14 cellular contexts compared by ENCODE assay signal in the genomic region with DNA sequence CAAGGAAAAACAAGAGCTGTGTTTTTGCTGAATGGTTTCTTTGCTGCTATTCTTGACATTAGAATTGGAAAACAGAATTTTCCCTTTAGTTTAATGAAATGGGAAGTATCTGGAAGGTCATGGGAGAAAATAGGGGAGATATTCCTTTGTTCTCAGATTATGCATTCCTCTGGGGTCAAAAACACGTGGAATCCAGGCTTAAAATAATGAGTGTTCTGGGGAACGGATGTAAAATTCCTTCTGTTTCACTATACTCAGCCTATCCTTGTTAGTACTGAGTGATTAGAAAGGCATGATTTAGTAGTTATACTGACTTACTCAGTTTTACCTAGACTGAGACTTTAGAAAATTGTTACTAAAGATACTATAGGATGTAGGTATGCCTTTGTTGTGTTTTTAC.
"Had no signal": no experiment of that assay in that cellular context is flagged by ENCODE, and none has a peak within 500 bp of the region (broad histone marks: within the 10 kb centered on the region; RNA-seq: fewer than 3 reads in every experiment).

No MANE protein-coding gene starts in this region.

- H3K27ac Mint-ChIP-seq: activated naive CD4-positive, alpha-beta T cell treated with anti-CD3 and anti-CD28 coated beads, Interleukin-2, amount 50 U/mL, for 72 hours; memory B cell; stimulated activated naive CD8-positive, alpha-beta T cell treated with anti-CD3 and anti-CD28 coated beads, Interleukin-15, amount 100 ng/mL, for 72 hours had no signal

- H3K36me3 ChIP-seq: adrenal gland had no signal

- H3K27me3 Mint-ChIP-seq: stimulated activated naive CD8-positive, alpha-beta T cell treated with anti-CD3 and anti-CD28 coated beads, Interleukin-15, amount 100 ng/mL, for 72 hours had no signal

- H3K27me3 ChIP-seq: adrenal gland had no signal

- H3K9me3 ChIP-seq: adrenal gland had no signal

- H3K36me3 Mint-ChIP-seq: activated naive CD4-positive, alpha-beta T cell treated with anti-CD3 and anti-CD28 coated beads, Interleukin-2, amount 50 U/mL, for 72 hours had no signal

- H3K4me1 Mint-ChIP-seq: memory B cell had no signal

- H3K9me3 Mint-ChIP-seq: activated naive CD4-positive, alpha-beta T cell treated with anti-CD3 and anti-CD28 coated beads, Interleukin-2, amount 50 U/mL, for 72 hours; stimulated activated naive CD8-positive, alpha-beta T cell treated with anti-CD3 and anti-CD28 coated beads, Interleukin-15, amount 100 ng/mL, for 72 hours had no signal

- H3K27ac ChIP-seq: adrenal gland, VCaP had no signal

- H3K4me3 Mint-ChIP-seq: memory B cell; stimulated activated naive CD8-positive, alpha-beta T cell treated with anti-CD3 and anti-CD28 coated beads, Interleukin-15, amount 100 ng/mL, for 72 hours had no signal

- H3K4me3 ChIP-seq: adrenal gland, coronary artery had no signal

- H3K4me1 ChIP-seq: adrenal gland had no signal

- DNase-seq: activated CD4-positive, alpha-beta T cell treated with anti-CD3 and anti-CD28 coated beads, Interleukin-2, amount 50 U/mL, for 4 hours; activated gamma-delta T cell treated with Interleukin-2 at 50 U/mL for 16 hours; adrenal gland; caudate nucleus; occipital lobe; retina; stimulated activated CD4-positive, alpha-beta T cell treated with anti-CD3 and anti-CD28 coated beads, Interleukin-2, amount 100 ng/mL, for 24 hours; stimulated activated naive CD8-positive, alpha-beta T cell treated with anti-CD3 and anti-CD28 coated beads, Interleukin-15, amount 100 ng/mL, for 72 hours; SW 1271; T-helper 2 cell had no signal
